ENCODE assay signal across 8 cellular contexts in genomic region chr16:73048292-73049050, GRCh38. TPM values are rescaled to one million over a fixed set of nuclear protein-coding genes. Genes with fewer than 3 reads are reported as not detected.
DNase-seq lines count a peak whose midpoint lies in the region; ATAC-seq, FAIRE-seq and TF ChIP-seq lines count a peak whose summit lies in the region.

No MANE protein-coding gene starts in this region.

- no peaks in the 10 kb centered on the region for H3K9me3 Mint-ChIP-seq in activated T-helper 2 cell treated with anti-CD3 and anti-CD28 coated beads, Interferon-gamma antibody, Interleukin-2, Interleukin-4, amounts not matched to agents 10 μg/mL and 5 μg/mL and 100 μg/mL, durations not matched to agents 14 hours and 24 hours and 36 hours

- H3K4me1 ChIP-seq in pancreas = peaks cover 20 to 57% (median 44%) of the 10 kb centered on the region in 3 donors

- intact Hi-C loops in pancreas (cut with DNase I) = loop anchor here in 2 of 3 donors (10.0 kb wide), 2 partner anchors 84 to 214 kb away; no protein-coding TSS in a partner anchor
- intact Hi-C loops in activated T-helper 2 cell treated with anti-CD3 and anti-CD28 coated beads, Interferon-gamma antibody, Interleukin-2, Interleukin-4, amounts not matched to agents 10 μg/mL and 5 μg/mL and 100 μg/mL, durations not matched to agents 14 hours and 24 hours and 36 hours (cut with micrococcal nuclease) = no loop called here

- H3K9me3 ChIP-seq in pancreas = no peaks in the 10 kb centered on the region

- H3K4me3 Mint-ChIP-seq in activated T-helper 2 cell treated with anti-CD3 and anti-CD28 coated beads, Interferon-gamma antibody, Interleukin-2, Interleukin-4, amounts not matched to agents 10 μg/mL and 5 μg/mL and 100 μg/mL, durations not matched to agents 14 hours and 24 hours and 36 hours (ENCODE audit: low read depth) = no peak overlapping the region

- H3K4me3 ChIP-seq in AG09309 (ENCODE audit: control insufficient read depth, low read depth, low read length) = peak overlapping the region; percentile 77
- H3K4me3 ChIP-seq in foreskin fibroblast (ENCODE audit: low read depth in 1 of 2, low read length in 2 of 2) = peak overlapping the region; percentile 72 to 80
- H3K4me3 ChIP-seq in pancreas = peak overlapping the region; percentile 77 to 89 (median 81)

- H3K4me1 Mint-ChIP-seq in activated T-helper 2 cell treated with anti-CD3 and anti-CD28 coated beads, Interferon-gamma antibody, Interleukin-2, Interleukin-4, amounts not matched to agents 10 μg/mL and 5 μg/mL and 100 μg/mL, durations not matched to agents 14 hours and 24 hours and 36 hours (ENCODE audit: low read depth) = no peaks in the 10 kb centered on the region

- DNase-seq in AG09309 (ENCODE audit: low read depth) = no peak
- DNase-seq in RWPE1 (ENCODE audit: low spot score) = no peak
- DNase-seq in foreskin fibroblast = peak in 1 of 2 donors; percentile 71
- peak in 3 of 6 donors; percentile 44 to 71 (median 57) for DNase-seq in pancreas
- no peak for DNase-seq in cortex of kidney (lab: John Stamatoyannopoulos, UW)
- no peak for DNase-seq in activated T-helper 2 cell treated with anti-CD3 and anti-CD28 coated beads, Interferon-gamma antibody, Interleukin-2, Interleukin-4, amounts not matched to agents 10 μg/mL and 5 μg/mL and 100 μg/mL, durations not matched to agents 14 hours and 24 hours and 36 hours (ENCODE audit: low spot score)
- no peak for DNase-seq in T-helper 9 cell

- no peaks in the 10 kb centered on the region for H3K36me3 Mint-ChIP-seq in activated T-helper 2 cell treated with anti-CD3 and anti-CD28 coated beads, Interferon-gamma antibody, Interleukin-2, Interleukin-4, amounts not matched to agents 10 μg/mL and 5 μg/mL and 100 μg/mL, durations not matched to agents 14 hours and 24 hours and 36 hours (ENCODE audit: low read depth)

- ATAC-seq in GM21528 (IDR thresholded peaks at IDR 0.05; ENCODE audit: low FRiP score, unreplicated experiment) (peak; percentile 21), pancreas (peak in 3 of 4 donors; percentile 1 to 29 (median 4))

- no peak overlapping the region for H3K27ac Mint-ChIP-seq in activated T-helper 2 cell treated with anti-CD3 and anti-CD28 coated beads, Interferon-gamma antibody, Interleukin-2, Interleukin-4, amounts not matched to agents 10 μg/mL and 5 μg/mL and 100 μg/mL, durations not matched to agents 14 hours and 24 hours and 36 hours

- POLR2A ChIA-PET in RWPE1 (lab: Yijun Ruan, JAX; ENCODE audit: low non-redundant PET) = no interaction called here

- no peaks in the 10 kb centered on the region for H3K27me3 ChIP-seq in pancreas

- no peaks in the 10 kb centered on the region for H3K36me3 ChIP-seq in pancreas

- TF ChIP-seq CTCF in AG09309 (IDR thresholded peaks at IDR 0.05; ENCODE audit: control insufficient read depth, insufficient read depth, low read depth, low read length, missing control alignments) (no peak), RWPE1 (conservative IDR thresholded peaks at IDR 0.05; ENCODE audit: low read depth) (peak; percentile 15; the same call in 1 of the 2 replicates), foreskin fibroblast (IDR thresholded peaks at IDR 0.05; ENCODE audit: low read depth, low read length) (no peak), pancreas (IDR thresholded peaks at IDR 0.05) (no peak)

- no peak for FAIRE-seq in pancreas (lab: Jason Lieb, UNC)

- H3K27ac ChIP-seq in RWPE1 (peak overlapping the region; percentile 98), pancreas (peak overlapping the region; percentile 89 to 92 (median 90))

- 4% methylated on average over 52 to 56 of the region's 56 CpGs for WGBS in pancreas, 2 donors

- CTCF ChIA-PET in RWPE1 (lab: Yijun Ruan, JAX) = no interaction called here

- peaks cover 45% of the 10 kb centered on the region for H3K27me3 Mint-ChIP-seq in activated T-helper 2 cell treated with anti-CD3 and anti-CD28 coated beads, Interferon-gamma antibody, Interleukin-2, Interleukin-4, amounts not matched to agents 10 μg/mL and 5 μg/mL and 100 μg/mL, durations not matched to agents 14 hours and 24 hours and 36 hours (ENCODE audit: low read depth)

RNA-seq across cellular contexts. Expression of gene ZFHX3, which starts 0.5 kb away (rescaled TPM):
- total RNA-seq in pancreas = 10 to 100 TPM in 4 of 6 donors, 1 to 10 TPM in 2; 8.7 to 17.6 (median 10.4) TPM
- polyA plus RNA-seq in pancreas = 1 to 10 TPM; 2.5 to 4.5 TPM
- total RNA-seq in activated T-helper 2 cell treated with anti-CD3 and anti-CD28 coated beads, Interferon-gamma antibody, Interleukin-2, Interleukin-4, amounts not matched to agents 10 μg/mL and 5 μg/mL and 100 μg/mL, durations not matched to agents 14 hours and 24 hours and 36 hours = 0.62 and 1.2 TPM in 2 replicates
